19 cellular contexts compared by ENCODE assay signal in genomic region chr1:34974626-34975025, GRCh38. TPM values are rescaled to one million over a fixed set of nuclear protein-coding genes. Genes with fewer than 3 reads are reported as not detected.
DNase-seq lines count a peak whose midpoint lies in the region; ATAC-seq and TF ChIP-seq lines count a peak whose summit lies in the region.
"Had no signal": no experiment of that assay in that cellular context is flagged by ENCODE, and none has a peak within 500 bp of the region (broad histone marks: within the 10 kb centered on the region; RNA-seq: fewer than 3 reads in every experiment).

No MANE protein-coding gene starts in this region.

- H3K27me3 Mint-ChIP-seq in activated naive CD8-positive, alpha-beta T cell = no peaks in the 10 kb centered on the region
- H3K27me3 Mint-ChIP-seq in activated naive CD8-positive, alpha-beta T cell treated with anti-CD3 and anti-CD28 coated beads for 36 hours = no peaks in the 10 kb centered on the region
- H3K27me3 Mint-ChIP-seq in immature natural killer cell (ENCODE audit: low read depth in 3 of 3) = peaks cover 0 to 6% (median 0%) of the 10 kb centered on the region in 3 donors
- H3K27me3 Mint-ChIP-seq: B cell; CD4-positive, CD25-positive, alpha-beta regulatory T cell had no signal

- H3K4me3 ChIP-seq in LNCaP clone FGC (ENCODE audit: low read depth, low read length) (no peak overlapping the region), H7 (ENCODE audit: insufficient read depth, low read depth, low read length) (no peak overlapping the region)
- H3K4me3 ChIP-seq: BLaER1, GM23248 had no signal

- no peaks in the 10 kb centered on the region for H3K27me3 ChIP-seq in H7 (ENCODE audit: control insufficient read depth, insufficient read depth, low read length)
- H3K27me3 ChIP-seq: BLaER1 had no signal

- H3K36me3 ChIP-seq in H7 (replicated peaks; ENCODE audit: control insufficient read depth, insufficient read depth, low read length) = no peaks in the 10 kb centered on the region

- H3K4me3 Mint-ChIP-seq in activated naive CD8-positive, alpha-beta T cell = no peak overlapping the region
- H3K4me3 Mint-ChIP-seq in activated naive CD8-positive, alpha-beta T cell treated with anti-CD3 and anti-CD28 coated beads for 36 hours = no peak overlapping the region
- no peak overlapping the region for H3K4me3 Mint-ChIP-seq in immature natural killer cell
- H3K4me3 Mint-ChIP-seq: B cell; CD4-positive, CD25-positive, alpha-beta regulatory T cell; H9 had no signal

- H3K4me1 Mint-ChIP-seq in activated naive CD8-positive, alpha-beta T cell (ENCODE audit: low read depth) = peaks cover 20% of the 10 kb centered on the region
- H3K4me1 Mint-ChIP-seq in activated naive CD8-positive, alpha-beta T cell treated with anti-CD3 and anti-CD28 coated beads for 36 hours = peaks cover 6% of the 10 kb centered on the region
- H3K4me1 Mint-ChIP-seq in immature natural killer cell = peaks cover 22 to 38% of the 10 kb centered on the region in 2 donors

- peak overlapping the region; percentile 3 for H3K27ac Mint-ChIP-seq in activated naive CD8-positive, alpha-beta T cell
- H3K27ac Mint-ChIP-seq in activated naive CD8-positive, alpha-beta T cell treated with anti-CD3 and anti-CD28 coated beads for 36 hours = no peak overlapping the region
- H3K27ac Mint-ChIP-seq in immature natural killer cell = peak overlapping the region in 5 of 6 donors; percentile 11 to 79 (median 57)
- H3K27ac Mint-ChIP-seq: B cell, H9 had no signal

- TF ChIP-seq CTCF in LNCaP clone FGC (IDR thresholded peaks at IDR 0.05; ENCODE audit: control insufficient read depth, extremely low read depth, insufficient read depth) = peak; percentile 10; the same call in 1 of the 2 replicates

- no peak for ATAC-seq in GM19452 (IDR thresholded peaks at IDR 0.05; ENCODE audit: unreplicated experiment)
- ATAC-seq: HCT116 had no signal

- no peak for DNase-seq in activated naive CD8-positive, alpha-beta T cell treated with anti-CD3 and anti-CD28 coated beads for 36 hours
- DNase-seq in LNCaP clone FGC (ENCODE audit: low read depth) (no peak), immature natural killer cell (no peak), mesenteric fat pad (ENCODE audit: low spot score) (no peak), H7 (no peak)
- DNase-seq: Calu3; CD4-positive, CD25-positive, alpha-beta regulatory T cell; COR-L47; DMS53; DMS79 treated with DMSO at 0.1 percent for 48 hours; GF-D8; GM23248; H9 had no signal

- peaks cover 6% of the 10 kb centered on the region for H3K36me3 Mint-ChIP-seq in activated naive CD8-positive, alpha-beta T cell
- H3K36me3 Mint-ChIP-seq in activated naive CD8-positive, alpha-beta T cell treated with anti-CD3 and anti-CD28 coated beads for 36 hours = peaks cover 9% of the 10 kb centered on the region
- peaks cover 8 to 12% (median 11%) of the 10 kb centered on the region in 3 donors for H3K36me3 Mint-ChIP-seq in immature natural killer cell

- no peaks in the 10 kb centered on the region for H3K9me3 Mint-ChIP-seq in activated naive CD8-positive, alpha-beta T cell (ENCODE audit: low read depth)
- H3K9me3 Mint-ChIP-seq in activated naive CD8-positive, alpha-beta T cell treated with anti-CD3 and anti-CD28 coated beads for 36 hours = peaks cover 2% of the 10 kb centered on the region
- H3K9me3 Mint-ChIP-seq in immature natural killer cell = no peaks in the 10 kb centered on the region
- H3K9me3 Mint-ChIP-seq: CD4-positive, CD25-positive, alpha-beta regulatory T cell had no signal

RNA-seq across cellular contexts. Expression of gene TMEM35B, which starts 10.5 kb away (rescaled TPM):
- 10 to 100 TPM; 18.4 to 19.2 TPM for total RNA-seq in activated naive CD8-positive, alpha-beta T cell treated with anti-CD3 and anti-CD28 coated beads for 36 hours
- 100 to 1,000 TPM; 124 to 214 (median 186) TPM for polyA plus RNA-seq in immature natural killer cell
- 37.2 TPM for total RNA-seq in mesenteric fat pad
- 35.6 and 43.0 TPM in 2 replicates for total RNA-seq in H7 (2014; rRNA removed; shearing (Covaris generic))

RNA-seq across cellular contexts. Expression of gene DLGAP3, which starts 45.2 kb away (rescaled TPM):
- total RNA-seq in activated naive CD8-positive, alpha-beta T cell treated with anti-CD3 and anti-CD28 coated beads for 36 hours = under 1 TPM; 0.74 to 0.91 TPM
- under 1 TPM in 1 of 3 donors, not detected in 2; 0.10 TPM for polyA plus RNA-seq in immature natural killer cell
- 0.51 TPM for total RNA-seq in mesenteric fat pad
- total RNA-seq in H7 (2014; rRNA removed; shearing (Covaris generic)) = 3.9 and 9.2 TPM in 2 replicates
- polyA plus RNA-seq: AG04450, GM23248 had no signal

RNA-seq across cellular contexts. Expression of gene ZMYM6, which starts 57.1 kb away (rescaled TPM):
- 10 to 100 TPM; 12.3 to 17.2 TPM for total RNA-seq in activated naive CD8-positive, alpha-beta T cell treated with anti-CD3 and anti-CD28 coated beads for 36 hours
- 1 to 10 TPM; 5.9 to 8.0 (median 6.2) TPM for polyA plus RNA-seq in immature natural killer cell
- total RNA-seq in mesenteric fat pad = 18.0 TPM
- total RNA-seq in H7 (2014; rRNA removed; shearing (Covaris generic)) = 11.7 and 19.0 TPM in 2 replicates
